ENCODE assay signal across 8 cellular contexts in the genomic region with DNA sequence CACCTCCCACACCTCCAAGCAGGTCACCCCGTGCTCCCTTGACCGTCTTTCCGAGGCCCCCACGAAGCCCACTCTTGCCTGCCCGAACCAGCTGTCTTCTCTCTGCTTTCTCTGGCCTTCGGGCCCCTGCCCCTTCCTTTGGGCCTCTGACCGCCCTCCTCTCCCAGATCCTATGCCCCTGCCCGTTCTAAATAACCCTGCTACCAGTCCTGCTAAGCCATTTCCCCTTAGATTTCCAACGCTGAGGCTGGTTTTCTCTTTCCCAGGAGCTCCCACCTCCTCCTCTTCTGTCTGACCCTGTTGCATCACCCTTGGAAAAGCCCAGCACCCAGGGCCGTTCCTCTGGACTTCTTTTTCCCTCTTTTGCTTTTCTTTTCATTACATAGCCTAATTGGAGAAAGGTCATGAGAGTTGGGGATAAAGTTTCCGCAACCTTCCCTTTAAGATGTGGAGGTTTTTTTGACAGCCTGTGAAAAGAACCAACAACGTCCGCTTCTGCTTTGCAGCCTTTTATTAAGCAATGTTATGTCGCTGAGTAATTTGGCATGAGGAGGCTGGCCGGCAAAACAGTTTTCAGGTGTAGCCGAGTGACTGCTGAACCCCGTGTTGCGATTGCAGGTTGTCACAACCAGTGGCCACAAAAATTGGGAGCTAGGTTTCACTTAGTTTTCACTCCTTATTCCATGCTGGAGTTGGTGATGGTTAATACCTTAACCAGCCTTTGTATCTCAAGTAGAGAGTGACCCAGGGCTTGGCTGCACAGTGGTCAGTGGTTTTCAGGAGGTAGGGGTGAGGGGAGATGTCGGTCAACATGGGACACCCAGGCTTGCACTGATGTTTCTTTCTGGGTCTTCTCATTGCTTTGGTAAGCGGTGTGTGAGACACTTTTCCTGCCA. TPM values are rescaled to one million over a fixed set of nuclear protein-coding genes. Genes with fewer than 3 reads are reported as not detected.
DNase-seq lines count a peak whose midpoint lies in the region; TF ChIP-seq lines count a peak whose summit lies in the region.

No MANE protein-coding gene starts in this region.

- in situ Hi-C loops in G401 (cut with HindIII; ENCODE audit: low sequenced_read_pairs), result no loop called here

- peaks cover 7% of the 10 kb centered on the region for H3F3A ChIP-seq in SK-N-SH (replicated peaks; ENCODE audit: insufficient read depth)

- peak overlapping the region; percentile 97 for H3K4me2 ChIP-seq in SK-N-SH

- H3K36me3 ChIP-seq in SK-N-SH (replicated peaks in 1 of 2; ENCODE audit: control insufficient read depth in 1 of 2, insufficient read depth in 2 of 2, low read length in 1 of 2) (no peaks in the 10 kb centered on the region), subcutaneous abdominal adipose tissue (ENCODE audit: control insufficient read depth in 5 of 5, insufficient read depth in 5 of 5, low read length in 5 of 5) (no peaks in the 10 kb centered on the region)

- H3K27ac ChIP-seq in 22Rv1, result peak overlapping the region; percentile 79
- H3K27ac ChIP-seq in SK-N-SH (ENCODE audit: low read depth in 2 of 2, low read length in 1 of 2), result peak overlapping the region; percentile 71 to 80
- H3K27ac ChIP-seq in subcutaneous abdominal adipose tissue (ENCODE audit: low read depth, low read length), result peak overlapping the region; percentile 99

- CTCF ChIA-PET in SK-N-SH (lab: Yijun Ruan, JAX), result interaction anchor here (0.6 to 2.3 kb wide), 9 partner anchors 15 to 1460 kb away, joined by 3 to 12 read pairs (median 5); no protein-coding TSS in a partner anchor

- H3K4me3 ChIP-seq in SK-N-SH (ENCODE audit: low read depth in 2 of 2, low read length in 1 of 2) (peak overlapping the region; percentile 72 to 76), subcutaneous abdominal adipose tissue (ENCODE audit: low read depth in 1 of 5, low read length in 5 of 5) (peak overlapping the region; percentile 76 to 96 (median 92))

- TF ChIP-seq EP300 in SK-N-SH (IDR thresholded peaks at IDR 0.05; ENCODE audit: borderline replicate concordance in 1 of 2, low read depth in 1 of 2, low read length in 1 of 2), result no peak; a peak in 1 of 4 replicates

- POLR2A ChIA-PET in SK-N-SH (lab: Yijun Ruan, JAX), result interaction anchor here (0.8 to 1.9 kb wide), 3 partner anchors 12 to 95 kb away, joined by 3 to 4 read pairs (median 3); a partner anchor contains a TSS

- no peaks in the 10 kb centered on the region for H3K9me3 ChIP-seq in SK-N-SH
- no peaks in the 10 kb centered on the region for H3K9me3 ChIP-seq in subcutaneous abdominal adipose tissue (ENCODE audit: control insufficient read depth in 5 of 5, low read length in 5 of 5)

- 20% methylated on average over 20 of the region's 20 CpGs for WGBS in SK-N-SH (ENCODE audit: low lambda C conversion rate)

- no peaks in the 10 kb centered on the region for H3K9me2 ChIP-seq in SK-N-SH

- H3K9ac ChIP-seq in SK-N-SH (peak overlapping the region; percentile 76), subcutaneous abdominal adipose tissue (ENCODE audit: low read length in 5 of 5) (peak overlapping the region; percentile 94 to 100 (median 97))

- H4K20me1 ChIP-seq in SK-N-SH (ENCODE audit: insufficient read depth), result no peaks in the 10 kb centered on the region; the same call in 1 of the 2 replicates

- H2AFZ ChIP-seq in SK-N-SH (ENCODE audit: low read depth), result peak overlapping the region; percentile 76

- H3K79me2 ChIP-seq in SK-N-SH (ENCODE audit: insufficient read depth), result peaks cover 33% of the 10 kb centered on the region; the same call in 1 of the 2 replicates

- no peak for TF ChIP-seq RAD21 in SK-N-SH (IDR thresholded peaks at IDR 0.05; ENCODE audit: low read length)

- DNase-seq in G401 (ENCODE audit: low spot score) (peak; percentile 47), HT1080 (ENCODE audit: low read depth) (peak; percentile 27), SK-N-SH (peak; percentile 61), dedifferentiated amniotic fluid mesenchymal stem cell (ENCODE audit: extremely low spot score) (peak; percentile 27), left kidney (ENCODE audit: low read depth, low spot score) (peak; percentile 68), NCI-H446 treated with DMSO at 0.1 percent for 48 hours (lab: John Stamatoyannopoulos, UW) (no peak)

- H3K4me1 ChIP-seq in SK-N-SH (ENCODE audit: control insufficient read depth in 1 of 2, insufficient read depth in 2 of 2, low read depth in 1 of 2, low read length in 1 of 2) (peaks cover 0 to 8% of the 10 kb centered on the region in 2 experiments; a peak in 2 of 4 replicates), subcutaneous abdominal adipose tissue (ENCODE audit: control insufficient read depth in 5 of 5, insufficient read depth in 5 of 5, low read length in 5 of 5) (peaks cover 6 to 38% (median 27%) of the 10 kb centered on the region in 5 donors)

- no peaks in the 10 kb centered on the region for H3K27me3 ChIP-seq in SK-N-SH (ENCODE audit: insufficient read depth)
- no peaks in the 10 kb centered on the region for H3K27me3 ChIP-seq in subcutaneous abdominal adipose tissue (ENCODE audit: control insufficient read depth in 5 of 5, insufficient read depth in 4 of 5, low read length in 5 of 5)

- TF ChIP-seq CTCF in 22Rv1 (IDR thresholded peaks at IDR 0.05) (no peak), SK-N-SH (IDR thresholded peaks at IDR 0.05) (no peak)

TF ChIP-seq in SK-N-SH, 30 proteins besides CTCF, POLR2A, EP300 and RAD21:
- TF ChIP-seq, protein P1, sequence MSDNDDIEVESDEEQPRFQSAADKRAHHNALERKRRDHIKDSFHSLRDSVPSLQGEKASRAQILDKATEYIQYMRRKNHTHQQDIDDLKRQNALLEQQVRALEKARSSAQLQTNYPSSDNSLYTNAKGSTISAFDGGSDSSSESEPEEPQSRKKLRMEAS (IDR thresholded peaks at IDR 0.05; ENCODE audit: low read depth), result 0 out of 2 replicates have a peak, but pooled peaks have one; percentile 26
- TF ChIP-seq, protein P2, sequence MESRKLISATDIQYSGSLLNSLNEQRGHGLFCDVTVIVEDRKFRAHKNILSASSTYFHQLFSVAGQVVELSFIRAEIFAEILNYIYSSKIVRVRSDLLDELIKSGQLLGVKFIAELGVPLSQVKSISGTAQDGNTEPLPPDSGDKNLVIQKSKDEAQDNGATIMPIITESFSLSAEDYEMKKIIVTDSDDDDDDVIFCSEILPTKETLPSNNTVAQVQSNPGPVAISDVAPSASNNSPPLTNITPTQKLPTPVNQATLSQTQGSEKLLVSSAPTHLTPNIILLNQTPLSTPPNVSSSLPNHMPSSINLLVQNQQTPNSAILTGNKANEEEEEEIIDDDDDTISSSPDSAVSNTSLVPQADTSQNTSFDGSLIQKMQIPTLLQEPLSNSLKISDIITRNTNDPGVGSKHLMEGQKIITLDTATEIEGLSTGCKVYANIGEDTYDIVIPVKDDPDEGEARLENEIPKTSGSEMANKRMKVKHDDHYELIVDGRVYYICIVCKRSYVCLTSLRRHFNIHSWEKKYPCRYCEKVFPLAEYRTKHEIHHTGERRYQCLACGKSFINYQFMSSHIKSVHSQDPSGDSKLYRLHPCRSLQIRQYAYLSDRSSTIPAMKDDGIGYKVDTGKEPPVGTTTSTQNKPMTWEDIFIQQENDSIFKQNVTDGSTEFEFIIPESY (IDR thresholded peaks at IDR 0.05; ENCODE audit: borderline replicate concordance, low read depth), result no peak
- TF ChIP-seq, protein P3, sequence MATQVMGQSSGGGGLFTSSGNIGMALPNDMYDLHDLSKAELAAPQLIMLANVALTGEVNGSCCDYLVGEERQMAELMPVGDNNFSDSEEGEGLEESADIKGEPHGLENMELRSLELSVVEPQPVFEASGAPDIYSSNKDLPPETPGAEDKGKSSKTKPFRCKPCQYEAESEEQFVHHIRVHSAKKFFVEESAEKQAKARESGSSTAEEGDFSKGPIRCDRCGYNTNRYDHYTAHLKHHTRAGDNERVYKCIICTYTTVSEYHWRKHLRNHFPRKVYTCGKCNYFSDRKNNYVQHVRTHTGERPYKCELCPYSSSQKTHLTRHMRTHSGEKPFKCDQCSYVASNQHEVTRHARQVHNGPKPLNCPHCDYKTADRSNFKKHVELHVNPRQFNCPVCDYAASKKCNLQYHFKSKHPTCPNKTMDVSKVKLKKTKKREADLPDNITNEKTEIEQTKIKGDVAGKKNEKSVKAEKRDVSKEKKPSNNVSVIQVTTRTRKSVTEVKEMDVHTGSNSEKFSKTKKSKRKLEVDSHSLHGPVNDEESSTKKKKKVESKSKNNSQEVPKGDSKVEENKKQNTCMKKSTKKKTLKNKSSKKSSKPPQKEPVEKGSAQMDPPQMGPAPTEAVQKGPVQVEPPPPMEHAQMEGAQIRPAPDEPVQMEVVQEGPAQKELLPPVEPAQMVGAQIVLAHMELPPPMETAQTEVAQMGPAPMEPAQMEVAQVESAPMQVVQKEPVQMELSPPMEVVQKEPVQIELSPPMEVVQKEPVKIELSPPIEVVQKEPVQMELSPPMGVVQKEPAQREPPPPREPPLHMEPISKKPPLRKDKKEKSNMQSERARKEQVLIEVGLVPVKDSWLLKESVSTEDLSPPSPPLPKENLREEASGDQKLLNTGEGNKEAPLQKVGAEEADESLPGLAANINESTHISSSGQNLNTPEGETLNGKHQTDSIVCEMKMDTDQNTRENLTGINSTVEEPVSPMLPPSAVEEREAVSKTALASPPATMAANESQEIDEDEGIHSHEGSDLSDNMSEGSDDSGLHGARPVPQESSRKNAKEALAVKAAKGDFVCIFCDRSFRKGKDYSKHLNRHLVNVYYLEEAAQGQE (IDR thresholded peaks at IDR 0.05; ENCODE audit: low read depth, low read length), result no peak
- no peak for TF ChIP-seq POLR2AphosphoS5 (IDR thresholded peaks at IDR 0.05; ENCODE audit: low read depth, low read length)

RNA-seq across cellular contexts. Expression of a gene that starts 1.0 kb away (rescaled TPM):
- 4.6 and 6.5 TPM in 2 replicates for total RNA-seq in G401 (2014; rRNA removed; shearing (Covaris generic))
- total RNA-seq in HT1080 (2014; rRNA removed; shearing (Covaris generic)), result 4.7 and 7.1 TPM in 2 replicates
- 7.3 and 9.7 TPM in 2 replicates for polyA plus RNA-seq in HT1080 (2015; cell fraction: cytosol; rRNA removed)
- 8.9 and 9.5 TPM in 2 replicates for polyA plus RNA-seq in HT1080 (2015; cell fraction: nucleus; rRNA removed)
- 3.1 and 4.4 TPM in 2 replicates for polyA plus RNA-seq in SK-N-SH (2012; rRNA removed)
- 3.1 and 3.5 TPM in 2 replicates for polyA plus RNA-seq in SK-N-SH (2012; cell fraction: cytosol; rRNA removed)
- 4.0 and 4.9 TPM in 2 replicates for polyA plus RNA-seq in SK-N-SH (2012; cell fraction: nucleus; rRNA removed)

RNA-seq across cellular contexts. Expression of a gene that starts 35.5 kb away (rescaled TPM):
- 389 and 447 TPM in 2 replicates for total RNA-seq in G401 (2014; rRNA removed; shearing (Covaris generic))
- total RNA-seq in HT1080 (2014; rRNA removed; shearing (Covaris generic)), result 269 and 332 TPM in 2 replicates
- polyA plus RNA-seq in HT1080 (2015; cell fraction: cytosol; rRNA removed), result 223 and 291 TPM in 2 replicates
- polyA plus RNA-seq in HT1080 (2015; cell fraction: nucleus; rRNA removed), result 158 and 160 TPM in 2 replicates
- polyA plus RNA-seq in SK-N-SH (2012; rRNA removed), result 268 and 278 TPM in 2 replicates
- 280 and 288 TPM in 2 replicates for polyA plus RNA-seq in SK-N-SH (2012; cell fraction: cytosol; rRNA removed)
- 122 and 135 TPM in 2 replicates for polyA plus RNA-seq in SK-N-SH (2012; cell fraction: nucleus; rRNA removed)
